In the genomic region with DNA sequence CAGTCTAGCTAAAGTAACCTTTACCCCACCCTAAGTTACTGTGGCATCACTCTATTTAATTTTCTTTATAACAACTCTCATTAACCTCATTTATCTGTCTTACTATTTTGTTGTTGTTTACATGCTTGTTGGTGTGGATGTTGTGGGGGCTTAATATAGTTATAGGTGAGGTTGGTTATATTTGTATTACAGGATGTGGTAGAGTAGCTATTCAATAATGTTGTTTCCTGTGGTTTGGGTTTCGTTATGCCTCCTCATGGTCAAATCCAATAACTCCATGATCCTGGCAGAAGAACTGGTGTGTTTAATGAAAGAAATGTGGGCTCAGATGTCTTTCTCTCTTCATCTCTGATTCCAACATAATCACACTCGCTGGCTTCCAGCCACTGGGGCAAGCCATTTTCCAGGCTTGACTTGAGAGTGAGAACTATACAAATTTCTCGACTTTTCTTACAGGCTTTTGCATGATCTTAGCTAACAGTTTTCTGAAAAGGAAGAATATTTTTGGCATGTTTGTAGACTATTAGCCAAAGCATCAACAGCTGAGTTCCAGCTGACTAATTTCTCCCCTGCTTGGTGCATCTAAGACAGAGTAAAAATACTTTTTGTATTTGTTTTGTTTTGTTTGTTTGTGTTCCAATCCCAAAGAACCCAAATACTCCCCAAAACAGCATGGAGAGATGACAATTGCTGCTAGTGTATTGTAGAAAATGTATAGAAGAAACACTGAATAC, we compare ENCODE assay signal across 12 cellular contexts.
DNase-seq lines count a peak whose midpoint lies in the region; ATAC-seq, FAIRE-seq and TF ChIP-seq lines count a peak whose summit lies in the region.
"Had no signal": no experiment of that assay in that cellular context is flagged by ENCODE, and none has a peak within 500 bp of the region (broad histone marks: within the 10 kb centered on the region; RNA-seq: fewer than 3 reads in every experiment).

No MANE protein-coding gene starts in this region.

- H2BK120ac ChIP-seq in H1 (replicated peaks; ENCODE audit: low read depth, low read length), result no peak overlapping the region

- H3K9me3 ChIP-seq in H1 (ENCODE audit: insufficient read depth in 2 of 2, low read depth in 1 of 2, low read length in 1 of 2), result no peaks in the 10 kb centered on the region
- H3K9me3 ChIP-seq in smooth muscle cell (replicated peaks; ENCODE audit: low read depth), result no peaks in the 10 kb centered on the region
- H3K9me3 ChIP-seq: gastrocnemius medialis, neutrophil had no signal

- H3K4me3 ChIP-seq in H1 (ENCODE audit: extremely low read depth in 1 of 4, insufficient read depth in 2 of 4, low read depth in 3 of 4, low read length in 4 of 4), result no peak overlapping the region
- no peak overlapping the region for H3K4me3 ChIP-seq in smooth muscle cell
- H3K4me3 ChIP-seq: gastrocnemius medialis had no signal

- no peak overlapping the region for H2BK15ac ChIP-seq in H1 (ENCODE audit: low read length)

- H4K91ac ChIP-seq in H1 (replicated peaks; ENCODE audit: insufficient read length, low read length), result no peak overlapping the region

- no peak for TF ChIP-seq EP300 in H1 (IDR thresholded peaks at IDR 0.05; ENCODE audit: borderline replicate concordance in 1 of 2, low read depth in 2 of 2, low read length in 2 of 2)

- no peak overlapping the region; the same call in 1 of the 2 replicates for H2AFZ ChIP-seq in H1 (ENCODE audit: low read length)
- no peak overlapping the region for H2AFZ ChIP-seq in smooth muscle cell (ENCODE audit: low read depth)

- H3K9ac ChIP-seq in H1 (replicated peaks in 1 of 4; ENCODE audit: extremely low read depth in 1 of 4, low read depth in 3 of 4, low read length in 3 of 4), result no peak overlapping the region
- peak overlapping the region; percentile 74 for H3K9ac ChIP-seq in smooth muscle cell (ENCODE audit: low read depth)

- no peak overlapping the region for H3K27ac ChIP-seq in H1 (ENCODE audit: low read depth, low read length)
- H3K27ac ChIP-seq in smooth muscle cell (ENCODE audit: low read depth), result peak overlapping the region; percentile 93
- H3K27ac ChIP-seq: gastrocnemius medialis, neutrophil had no signal

- H3F3A ChIP-seq in smooth muscle cell (ENCODE audit: low read depth), result no peaks in the 10 kb centered on the region

- no peak overlapping the region for H3K18ac ChIP-seq in H1 (ENCODE audit: extremely low read depth, low read length)

- WGBS in H1 (ENCODE audit: extremely low coverage in 1 of 2, insufficient coverage in 1 of 2, insufficient read length in 1 of 2, insufficient replicate concordance in 2 of 2, low coverage in 1 of 2, low lambda C conversion rate in 2 of 2, missing lambda C conversion rate in 1 of 2), 2 experiments, result 84% methylated on average over 3 of the region's 3 CpGs; no CpG with 5 or more reads in 1 of the 2 experiments
- WGBS in smooth muscle cell (ENCODE audit: low lambda C conversion rate), result 85% methylated on average over 3 of the region's 3 CpGs

- no peaks in the 10 kb centered on the region for H3K79me2 ChIP-seq in H1 (ENCODE audit: control insufficient read depth in 1 of 2, insufficient read depth in 2 of 2, low read length in 2 of 2)
- H3K79me2 ChIP-seq in smooth muscle cell (ENCODE audit: low read depth), result no peaks in the 10 kb centered on the region

- no peak overlapping the region for H3K14ac ChIP-seq in H1 (ENCODE audit: insufficient read length)

- no peaks in the 10 kb centered on the region for H3K27me3 ChIP-seq in H1 (replicated peaks in 1 of 4; ENCODE audit: control insufficient read depth in 3 of 4, extremely low read depth in 1 of 4, insufficient read depth in 3 of 4, low read length in 3 of 4)
- no peaks in the 10 kb centered on the region for H3K27me3 ChIP-seq in smooth muscle cell (ENCODE audit: low read depth)
- H3K27me3 ChIP-seq: gastrocnemius medialis, neutrophil had no signal

- H4K8ac ChIP-seq in H1 (ENCODE audit: extremely low read depth, insufficient read depth, low read length), result no peak overlapping the region

- FAIRE-seq in H1 (lab: Jason Lieb, UNC), result no peak

- no peaks in the 10 kb centered on the region for H3K79me1 ChIP-seq in H1 (ENCODE audit: low read depth, low read length)

- H3K4me1 ChIP-seq in H1 (replicated peaks in 1 of 4; ENCODE audit: control insufficient read depth in 3 of 4, insufficient read depth in 4 of 4, low read length in 3 of 4) (peaks cover 0 to 3% (median 2%) of the 10 kb centered on the region in 4 experiments; a peak in 3 of 7 replicates), smooth muscle cell (ENCODE audit: low read depth) (no peaks in the 10 kb centered on the region)
- H3K4me1 ChIP-seq: gastrocnemius medialis had no signal

- DNase-seq in EL, result peak; percentile 5
- DNase-seq in HT1080 (ENCODE audit: low read depth), result peak; percentile 11
- no peak for DNase-seq in H1 (ENCODE audit: low read depth in 1 of 2, low spot score in 2 of 2)
- no peak for DNase-seq in smooth muscle cell (lab: John Stamatoyannopoulos, UW; ENCODE audit: unreplicated experiment)
- no peak for DNase-seq in NCI-H524 treated with DMSO at 0.1 percent for 48 hours (lab: John Stamatoyannopoulos, UW)
- no peak for DNase-seq in LoVo (ENCODE audit: low spot score)
- DNase-seq: gastrocnemius medialis, NCI-H1694, NCI-H446 treated with DMSO at 0.1 percent for 48 hours had no signal

- no peak overlapping the region for H2BK5ac ChIP-seq in H1 (ENCODE audit: low read depth, low read length)

- no peak overlapping the region for H3K56ac ChIP-seq in H1 (replicated peaks; ENCODE audit: insufficient read length, low read depth, low read length)

- TF ChIP-seq RAD21 in H1 (IDR thresholded peaks at IDR 0.05 in 1 of 2, conservative IDR thresholded peaks at IDR 0.05 in 1 of 2; ENCODE audit: low read depth in 2 of 2, low read length in 2 of 2), result no peak

- TF ChIP-seq POLR2A in H1 (IDR thresholded peaks at IDR 0.05; ENCODE audit: control extremely low read depth in 1 of 2, low read depth in 2 of 2, low read length in 2 of 2), result no peak

- no peak for TF ChIP-seq CTCF in H1 (IDR thresholded peaks at IDR 0.05; ENCODE audit: control extremely low read depth in 1 of 3, insufficient read depth in 1 of 3, low read depth in 1 of 3, low read length in 3 of 3)
- TF ChIP-seq CTCF in smooth muscle cell (IDR thresholded peaks at IDR 0.05; ENCODE audit: borderline replicate concordance, insufficient read depth, poor library complexity, severe bottlenecking), result no peak

- H3K4me2 ChIP-seq in H1 (ENCODE audit: insufficient read depth in 1 of 2, low read depth in 2 of 2, low read length in 2 of 2), result no peak overlapping the region
- peak overlapping the region; percentile 49 for H3K4me2 ChIP-seq in smooth muscle cell

- ATAC-seq in HG03159 (IDR thresholded peaks at IDR 0.05; ENCODE audit: unreplicated experiment), result no peak
- ATAC-seq in GM19397 (IDR thresholded peaks at IDR 0.05; ENCODE audit: unreplicated experiment), result no peak
- ATAC-seq: gastrocnemius medialis had no signal

- H3K36me3 ChIP-seq in H1 (ENCODE audit: control insufficient read depth in 2 of 4, insufficient read depth in 4 of 4, low read length in 3 of 4), result no peaks in the 10 kb centered on the region
- no peaks in the 10 kb centered on the region for H3K36me3 ChIP-seq in smooth muscle cell (ENCODE audit: low read depth)
- H3K36me3 ChIP-seq: gastrocnemius medialis, neutrophil had no signal

- peak overlapping the region; percentile 17; the same call in 1 of the 2 replicates for H2BK12ac ChIP-seq in H1 (ENCODE audit: low read depth, low read length)

- no peaks in the 10 kb centered on the region for H4K20me1 ChIP-seq in H1 (replicated peaks in 1 of 2; ENCODE audit: control insufficient read depth in 1 of 2, insufficient read depth in 2 of 2, low read length in 2 of 2)
- H4K20me1 ChIP-seq in smooth muscle cell (ENCODE audit: low read depth), result no peaks in the 10 kb centered on the region

- POLR2A ChIA-PET in H1 (lab: Charles Lee; ENCODE audit: partially characterized antibody), result no interaction called here

- CTCF ChIA-PET in H1 (lab: Charles Lee; ENCODE audit: partially characterized antibody), result interaction anchor here (1.1 kb wide), 1 partner anchor 256 kb away, joined by 3 read pairs; no protein-coding TSS in a partner anchor

- no peak overlapping the region for H3K4ac ChIP-seq in H1 (replicated peaks; ENCODE audit: insufficient read length, low read depth, low read length)

- H3K23ac ChIP-seq in H1 (ENCODE audit: insufficient read length), result no peak overlapping the region

- no peaks in the 10 kb centered on the region; the same call in 1 of the 2 replicates for H3K23me2 ChIP-seq in H1 (ENCODE audit: low read depth, low read length)

- H2BK20ac ChIP-seq in H1 (ENCODE audit: low read length), result no peak overlapping the region; the same call in 1 of the 2 replicates

- H4K5ac ChIP-seq in H1 (ENCODE audit: insufficient read length, low read depth, low read length), result no peak overlapping the region

- no peak overlapping the region for H2AK5ac ChIP-seq in H1 (ENCODE audit: low read depth, low read length)

TF ChIP-seq in H1, 55 proteins besides CTCF, POLR2A, EP300 and RAD21:
- TF ChIP-seq PHF8 (conservative IDR thresholded peaks at IDR 0.05; ENCODE audit: low read depth, low read length) (no peak), RFX5 (IDR thresholded peaks at IDR 0.05; ENCODE audit: borderline replicate concordance, low read depth, low read length) (no peak), CHD1 (IDR thresholded peaks at IDR 0.05; ENCODE audit: low read depth, low read length) (no peak), CBX8 (IDR thresholded peaks at IDR 0.05; ENCODE audit: borderline replicate concordance, low read depth, low read length) (no peak), JUND (IDR thresholded peaks at IDR 0.05; ENCODE audit: low read length) (no peak), SIN3A (conservative IDR thresholded peaks at IDR 0.05 in 1 of 2, IDR thresholded peaks at IDR 0.05 in 1 of 2; ENCODE audit: low read depth in 1 of 2, low read length in 2 of 2) (no peak), POLR2AphosphoS5 (IDR thresholded peaks at IDR 0.05; ENCODE audit: low read depth, low read length) (no peak), TEAD4 (IDR thresholded peaks at IDR 0.05; ENCODE audit: low read depth, low read length) (no peak), TBP (IDR thresholded peaks at IDR 0.05; ENCODE audit: low read depth, low read length) (no peak)

Comparison
In these comparisons a context has a peak if more than half of its experiments do, and no peak if none do; other contexts are left out.
1. DNase-seq: peak in EL (single experiment) and HT1080 (single experiment); none in H1 (0 of 2), smooth muscle cell (single experiment), NCI-H524 treated with DMSO at 0.1 percent for 48 hours (single experiment) and LoVo (single experiment).